ENCODE assay signal across 1 cellular context in the genomic region with DNA sequence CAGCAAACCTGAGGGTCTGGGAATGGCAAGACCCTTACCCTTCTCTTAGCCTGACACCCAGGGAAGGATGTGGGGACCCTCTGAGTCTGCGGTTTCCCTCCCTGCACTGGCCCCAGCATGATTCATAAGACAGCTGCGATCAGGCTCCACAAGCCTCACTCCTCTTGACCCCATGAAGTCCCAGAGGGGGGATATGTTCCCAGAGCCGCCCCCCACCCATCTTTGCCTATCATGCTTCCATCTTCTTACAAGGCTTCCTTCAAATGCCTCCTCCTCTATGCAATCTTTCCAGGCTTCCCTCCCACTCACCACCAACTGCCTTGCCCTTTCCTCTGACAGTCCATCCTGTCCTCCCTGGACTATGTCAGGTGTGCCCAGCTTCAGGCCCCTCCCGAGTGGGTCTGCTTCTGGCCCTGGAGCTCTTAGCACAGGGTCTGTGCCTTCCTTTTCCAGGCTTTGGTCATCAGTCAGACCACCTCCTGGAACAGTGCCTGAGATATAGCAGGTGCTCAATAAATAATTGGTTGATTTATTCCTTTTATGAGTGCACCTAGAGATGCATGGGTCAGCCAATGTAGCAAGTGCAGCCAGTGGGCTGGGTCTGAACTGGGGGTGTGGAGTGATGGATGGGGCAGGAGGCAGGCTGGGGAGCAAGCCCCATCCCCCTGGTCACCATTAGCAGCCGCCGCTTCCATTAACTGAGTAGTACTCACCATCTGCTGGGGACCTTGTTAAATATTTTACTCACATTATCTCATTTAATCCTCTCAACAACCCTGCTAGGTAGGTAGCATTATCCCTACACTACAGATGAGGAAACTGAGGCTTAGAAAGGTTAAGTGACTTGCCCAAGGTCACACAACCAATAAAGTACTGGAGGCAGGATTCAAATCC.
A peak's percentile ranks its signal among the peaks of the same experiment; 100 is the strongest.
TF ChIP-seq lines count a peak whose summit lies in the region.

No MANE protein-coding gene starts in this region.

TF ChIP-seq in HEK293, 187 proteins besides CTCF, POLR2A, EP300 and RAD21:
- TF ChIP-seq ZFP41 (tag by site-specific recombination; IDR thresholded peaks at IDR 0.05; ENCODE audit: borderline replicate concordance) (no peak), ZNF571 (tag by site-specific recombination; IDR thresholded peaks at IDR 0.05) (no peak), ZNF10 (tag by site-specific recombination; IDR thresholded peaks at IDR 0.05) (no peak), ZNF114 (tag by site-specific recombination; IDR thresholded peaks at IDR 0.05) (no peak), EGR2 (tag by site-specific recombination; IDR thresholded peaks at IDR 0.05; ENCODE audit: low read depth) (peak; percentile 59), ZNF664 (tag by site-specific recombination; IDR thresholded peaks at IDR 0.05) (peak; percentile 97), ZFHX2 (tag by site-specific recombination; conservative IDR thresholded peaks at IDR 0.05) (peak; percentile 65)
- TF ChIP-seq, protein P1, sequence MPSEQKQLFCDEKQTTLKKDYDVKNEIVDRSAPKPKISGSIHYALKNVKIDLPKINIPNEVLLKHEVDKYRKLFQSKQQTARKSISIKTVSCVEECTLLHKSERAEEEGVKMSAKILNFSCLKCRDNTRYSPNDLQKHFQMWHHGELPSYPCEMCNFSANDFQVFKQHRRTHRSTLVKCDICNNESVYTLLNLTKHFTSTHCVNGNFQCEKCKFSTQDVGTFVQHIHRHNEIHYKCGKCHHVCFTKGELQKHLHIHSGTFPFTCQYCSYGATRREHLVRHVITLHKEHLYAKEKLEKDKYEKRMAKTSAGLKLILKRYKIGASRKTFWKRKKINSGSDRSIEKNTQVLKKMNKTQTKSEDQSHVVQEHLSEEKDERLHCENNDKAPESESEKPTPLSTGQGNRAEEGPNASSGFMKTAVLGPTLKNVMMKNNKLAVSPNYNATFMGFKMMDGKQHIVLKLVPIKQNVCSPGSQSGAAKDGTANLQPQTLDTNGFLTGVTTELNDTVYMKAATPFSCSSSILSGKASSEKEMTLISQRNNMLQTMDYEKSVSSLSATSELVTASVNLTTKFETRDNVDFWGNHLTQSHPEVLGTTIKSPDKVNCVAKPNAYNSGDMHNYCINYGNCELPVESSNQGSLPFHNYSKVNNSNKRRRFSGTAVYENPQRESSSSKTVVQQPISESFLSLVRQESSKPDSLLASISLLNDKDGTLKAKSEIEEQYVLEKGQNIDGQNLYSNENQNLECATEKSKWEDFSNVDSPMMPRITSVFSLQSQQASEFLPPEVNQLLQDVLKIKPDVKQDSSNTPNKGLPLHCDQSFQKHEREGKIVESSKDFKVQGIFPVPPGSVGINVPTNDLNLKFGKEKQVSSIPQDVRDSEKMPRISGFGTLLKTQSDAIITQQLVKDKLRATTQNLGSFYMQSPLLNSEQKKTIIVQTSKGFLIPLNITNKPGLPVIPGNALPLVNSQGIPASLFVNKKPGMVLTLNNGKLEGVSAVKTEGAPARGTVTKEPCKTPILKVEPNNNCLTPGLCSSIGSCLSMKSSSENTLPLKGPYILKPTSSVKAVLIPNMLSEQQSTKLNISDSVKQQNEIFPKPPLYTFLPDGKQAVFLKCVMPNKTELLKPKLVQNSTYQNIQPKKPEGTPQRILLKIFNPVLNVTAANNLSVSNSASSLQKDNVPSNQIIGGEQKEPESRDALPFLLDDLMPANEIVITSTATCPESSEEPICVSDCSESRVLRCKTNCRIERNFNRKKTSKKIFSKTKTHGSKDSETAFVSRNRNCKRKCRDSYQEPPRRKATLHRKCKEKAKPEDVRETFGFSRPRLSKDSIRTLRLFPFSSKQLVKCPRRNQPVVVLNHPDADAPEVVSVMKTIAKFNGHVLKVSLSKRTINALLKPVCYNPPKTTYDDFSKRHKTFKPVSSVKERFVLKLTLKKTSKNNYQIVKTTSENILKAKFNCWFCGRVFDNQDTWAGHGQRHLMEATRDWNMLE (tag by site-specific recombination; conservative IDR thresholded peaks at IDR 0.05; ENCODE audit: low read depth) = no peak
